ENCODE assay signal across 8 cellular contexts in genomic region chr2:219279151-219279915, GRCh38. TPM values are rescaled to one million over a fixed set of nuclear protein-coding genes. Genes with fewer than 3 reads are reported as not detected.
DNase-seq lines count a peak whose midpoint lies in the region; ATAC-seq and TF ChIP-seq lines count a peak whose summit lies in the region.

DNAJB2 (plus strand) TSS chr2:219279366; CDS start chr2:219279834, 468 bp downstream.

- H3K9me3 ChIP-seq in left lung = no peaks in the 10 kb centered on the region

- peaks cover 0 to 35% of the 10 kb centered on the region in 2 donors for H3K36me3 ChIP-seq in left lung

- ATAC-seq in GM19395 (IDR thresholded peaks at IDR 0.05; ENCODE audit: unreplicated experiment) (peak; percentile 83), HG03565 (IDR thresholded peaks at IDR 0.05; ENCODE audit: unreplicated experiment) (peak; percentile 82), left lung (peak; percentile 92)

- peak within 1 kb of the TSS; percentile 78 to 85 for H3K4me3 ChIP-seq in left lung

- intact Hi-C loops in left lung (cut with DNase I) = no loop called here

- H3K27ac ChIP-seq in C4-2B = peak within 1 kb of the TSS; percentile 69
- peak within 1 kb of the TSS; percentile 99 for H3K27ac ChIP-seq in left lung

- no peak for TF ChIP-seq CTCF in C4-2B (conservative IDR thresholded peaks at IDR 0.05)
- peak in 1 of 2 donors; percentile 11 for TF ChIP-seq CTCF in left lung (IDR thresholded peaks at IDR 0.05)

- H3K27me3 ChIP-seq in left lung = no peaks in the 10 kb centered on the region

- peaks cover 15 to 39% of the 10 kb centered on the region in 2 donors for H3K4me1 ChIP-seq in left lung

- peak; percentile 96 for DNase-seq in NCI-H774 (lab: John Stamatoyannopoulos, UW)
- DNase-seq in activated CD4-positive, alpha-beta T cell treated with anti-CD3 and anti-CD28 coated beads, Interleukin-2, amount 50 U/mL, for 4 hours = peak; percentile 98 to 99
- peak; percentile 99 for DNase-seq in dermis blood vessel endothelial cell
- DNase-seq in left lung = peak; percentile 99 to 100
- DNase-seq in stimulated activated CD4-positive, alpha-beta T cell treated with anti-CD3 and anti-CD28 coated beads, Interleukin-2, amount 100 ng/mL, for 48 hours = peak; percentile 97 to 98

RNA-seq across cellular contexts. Expression of gene DNAJB2, which starts in this region (rescaled TPM):
- total RNA-seq in dermis blood vessel endothelial cell (24.0 and 27.7 TPM in 2 replicates), left lung (10 to 100 TPM; 54.2 to 97.4 TPM)

Comparison
In these comparisons a context has a peak if more than half of its experiments do, and no peak if none do; other contexts are left out.
1. Peak in every context shown above with its lines: DNase-seq, ATAC-seq, H3K4me3 ChIP-seq and H3K27ac ChIP-seq.